Comparison of ENCODE assay signal across 13 cellular contexts in the genomic region with DNA sequence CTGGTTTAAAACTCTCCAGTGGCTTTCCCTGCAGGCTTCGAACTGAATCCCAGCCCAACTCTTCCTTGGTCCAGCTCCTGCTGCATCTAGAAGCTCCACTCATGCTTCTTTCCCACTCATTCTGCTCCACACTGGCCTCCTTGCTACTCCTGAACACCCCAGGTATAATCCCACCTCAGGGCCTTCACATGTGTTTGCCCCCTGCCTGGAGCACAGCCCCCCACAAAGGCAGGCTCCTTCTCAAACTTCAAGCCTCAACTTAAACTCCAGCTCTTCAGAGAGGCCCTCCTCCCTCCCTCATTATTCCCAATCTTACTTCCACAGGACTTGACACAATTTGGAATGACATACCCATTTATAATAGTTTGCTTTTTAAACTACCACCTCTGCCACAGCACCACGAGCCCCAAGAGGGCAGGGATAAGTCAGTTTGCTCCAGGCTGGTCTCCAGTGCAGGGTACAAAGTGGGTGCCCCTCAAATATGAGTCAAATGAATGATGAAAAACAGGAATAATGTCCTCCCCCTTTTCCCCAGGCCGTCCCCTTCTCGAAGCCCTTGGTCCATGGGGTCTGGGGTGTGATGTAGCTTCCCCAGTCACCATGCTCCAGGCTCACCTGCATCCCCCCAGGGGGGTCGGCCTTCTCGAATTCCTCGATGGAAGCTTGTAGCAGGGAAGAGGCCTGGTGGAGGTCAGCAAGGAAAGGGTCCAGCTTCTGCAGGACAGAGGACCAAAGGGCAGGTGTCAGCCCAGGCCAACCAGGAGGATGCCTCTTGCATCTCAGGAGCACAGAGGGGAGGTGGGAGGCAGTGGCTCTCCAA. TPM values are rescaled to one million over a fixed set of nuclear protein-coding genes. Genes with fewer than 3 reads are reported as not detected.
A peak's percentile ranks its signal among the peaks of the same experiment; 100 is the strongest.
DNase-seq lines count a peak whose midpoint lies in the region; ATAC-seq, FAIRE-seq and TF ChIP-seq lines count a peak whose summit lies in the region.
"Had no signal": no experiment of that assay in that cellular context is flagged by ENCODE, and none has a peak within 500 bp of the region (broad histone marks: within the 10 kb centered on the region; RNA-seq: fewer than 3 reads in every experiment).

No MANE protein-coding gene starts in this region.

- no peak for TF ChIP-seq RAD21 in HepG2 (CRISPR knock-in tag; IDR thresholded peaks at IDR 0.05)

- intact Hi-C loops in HepG2 (cut with micrococcal nuclease; ENCODE audit: unreplicated experiment): loop anchor here (1.0 to 5.0 kb wide), 3 partner anchors 36 to 281 kb away; no protein-coding TSS in a partner anchor
- intact Hi-C loops in right lobe of liver (cut with DNase I): loop anchor here in 1 of 2 donors (2.0 kb wide), 1 partner anchor 166 kb away; no protein-coding TSS in a partner anchor

- H3K27me3 ChIP-seq in HepG2 (ENCODE audit: control insufficient read depth in 1 of 2, insufficient read depth in 2 of 2, low read length in 2 of 2) (peaks cover 4 to 37% of the 10 kb centered on the region in 2 experiments; a peak in 4 of 5 replicates), right lobe of liver (no peaks in the 10 kb centered on the region), RWPE2 (ENCODE audit: insufficient read depth, poor library complexity, severe bottlenecking) (no peaks in the 10 kb centered on the region), neuronal stem cell (ENCODE audit: control insufficient read depth in 3 of 3, insufficient read depth in 3 of 3, low read depth in 1 of 3, low read length in 3 of 3) (peaks cover 0 to 13% (median 0%) of the 10 kb centered on the region in 3 experiments)

- H3K4me1 ChIP-seq in HepG2 (ENCODE audit: insufficient read depth, low read length) (peaks cover 18% of the 10 kb centered on the region; the same call in 1 of the 2 replicates), right lobe of liver (peaks cover 0 to 5% (median 0%) of the 10 kb centered on the region in 4 donors), RWPE2 (ENCODE audit: insufficient read depth, poor library complexity, severe bottlenecking) (peaks cover 10% of the 10 kb centered on the region), neuronal stem cell (ENCODE audit: control insufficient read depth in 2 of 2, insufficient read depth in 1 of 2, low read depth in 1 of 2, low read length in 2 of 2) (peaks cover 1 to 2% of the 10 kb centered on the region in 2 donors)

- no peak overlapping the region for H3K23ac ChIP-seq in neuronal stem cell (ENCODE audit: low read depth, low read length, poor library complexity)

- H3K9ac ChIP-seq in HepG2 (ENCODE audit: insufficient read depth, low read depth, low read length) (no peak overlapping the region), neuronal stem cell (ENCODE audit: low read depth, low read length, poor library complexity) (no peak overlapping the region)

- in situ Hi-C loops in HepG2 (cut with HindIII; ENCODE audit: extremely low pct_ligation_motif_present, low pct_unique_long_range_greater_than_20kb): loop anchor here (5.0 to 25.0 kb wide), 2 partner anchors 166 to 661 kb away; no protein-coding TSS in a partner anchor

- no peak overlapping the region for H3K4me2 ChIP-seq in HepG2 (ENCODE audit: low read depth, low read length)
- H3K4me2 ChIP-seq in neuronal stem cell (ENCODE audit: insufficient read depth, low read length, poor library complexity, severe bottlenecking): no peak overlapping the region

- H3K36me3 ChIP-seq in HepG2 (replicated peaks in 1 of 2; ENCODE audit: control insufficient read depth in 1 of 2, insufficient read depth in 2 of 2, low read length in 2 of 2) (no peaks in the 10 kb centered on the region), right lobe of liver (no peaks in the 10 kb centered on the region), RWPE2 (ENCODE audit: low read depth) (no peaks in the 10 kb centered on the region), neuronal stem cell (replicated peaks in 1 of 2; ENCODE audit: control insufficient read depth in 2 of 2, insufficient read depth in 2 of 2, low read length in 2 of 2) (no peaks in the 10 kb centered on the region)
- H3K36me3 ChIP-seq: prostate gland had no signal

- POLR2A ChIA-PET in HepG2 (lab: Yijun Ruan, JAX): no interaction called here

- FAIRE-seq in HepG2 (lab: Jason Lieb, UNC): no peak
- FAIRE-seq: bronchial epithelial cell had no signal

- no peak overlapping the region for H3K4ac ChIP-seq in neuronal stem cell (ENCODE audit: low read length)

- H3K18ac ChIP-seq in neuronal stem cell (ENCODE audit: low read length): peak overlapping the region; percentile 9

- H2AFZ ChIP-seq in HepG2 (ENCODE audit: low read length): no peak overlapping the region
- H2AFZ ChIP-seq in neuronal stem cell (ENCODE audit: low read length): no peak overlapping the region

- TF ChIP-seq CTCF in HepG2 (CRISPR knock-in tag; IDR thresholded peaks at IDR 0.05): no peak
- no peak for TF ChIP-seq CTCF in right lobe of liver (IDR thresholded peaks at IDR 0.05)
- TF ChIP-seq CTCF in RWPE2 (IDR thresholded peaks at IDR 0.05; ENCODE audit: poor library complexity, severe bottlenecking): peak; percentile 83

- no peak overlapping the region for H2BK120ac ChIP-seq in neuronal stem cell (ENCODE audit: low read depth, low read length)

- CTCF ChIA-PET in HepG2 (lab: Yijun Ruan, JAX; ENCODE audit: low intra/inter-chr PET ratio, low total read pairs): interaction anchor here (0.7 to 5.4 kb wide), 9 partner anchors 9 to 282 kb away, joined by 3 to 140 read pairs (median 3); no protein-coding TSS in a partner anchor

- peaks cover 4% of the 10 kb centered on the region; the same call in 1 of the 2 replicates for H4K20me1 ChIP-seq in HepG2 (ENCODE audit: insufficient read depth, low read length)

- ATAC-seq in HepG2 (no peak), right lobe of liver (no peak), RWPE2 (ENCODE audit: low read depth) (no peak)

- H3K27ac ChIP-seq in HepG2 (ENCODE audit: extremely low read length, insufficient read depth, low read length) (no peak overlapping the region), right lobe of liver (no peak overlapping the region), RWPE2 (ENCODE audit: poor library complexity, severe bottlenecking) (no peak overlapping the region), neuronal stem cell (replicated peaks; ENCODE audit: low read length) (no peak overlapping the region)
- H3K27ac ChIP-seq: prostate gland had no signal

- TF ChIP-seq POLR2A in HepG2 (IDR thresholded peaks at IDR 0.05; ENCODE audit: insufficient read depth in 1 of 2, low read depth in 2 of 2, low read length in 2 of 2) (no peak), right lobe of liver (IDR thresholded peaks at IDR 0.05) (no peak)

- TF ChIP-seq EP300 in HepG2 (IDR thresholded peaks at IDR 0.05; ENCODE audit: low read depth in 2 of 2, low read length in 2 of 2) (no peak), HepG2 (CRISPR knock-in tag; IDR thresholded peaks at IDR 0.05; ENCODE audit: borderline replicate concordance) (no peak)

- no peaks in the 10 kb centered on the region for H3K79me1 ChIP-seq in neuronal stem cell (ENCODE audit: low read depth, low read length)

- DNase-seq in HepG2 (ENCODE audit: low spot score) (no peak), right lobe of liver (no peak), RWPE2 (ENCODE audit: low spot score) (peak; percentile 81), neuronal stem cell (ENCODE audit: low spot score) (no peak), H4 (ENCODE audit: low spot score) (no peak), HuH-7 (ENCODE audit: low spot score) (no peak), globus pallidus (ENCODE audit: low spot score) (no peak), mucosa of gallbladder (ENCODE audit: low spot score) (no peak)
- DNase-seq: NCI-H1417 treated with DMSO at 0.1 percent for 48 hours, NCI-H510A had no signal

- no peak overlapping the region for H4K8ac ChIP-seq in neuronal stem cell (ENCODE audit: low read depth, low read length)

- H3K4me3 ChIP-seq in HepG2 (replicated peaks in 1 of 3; ENCODE audit: insufficient read depth in 1 of 3, low read depth in 2 of 3, low read length in 3 of 3) (no peak overlapping the region), right lobe of liver (no peak overlapping the region), RWPE2 (ENCODE audit: severe bottlenecking) (no peak overlapping the region), neuronal stem cell (ENCODE audit: low read length in 2 of 2) (no peak overlapping the region)
- H3K4me3 ChIP-seq: prostate gland had no signal

- H2BK15ac ChIP-seq in neuronal stem cell (ENCODE audit: low read length): peak overlapping the region; percentile 82

- H3K14ac ChIP-seq in neuronal stem cell (ENCODE audit: low read length): no peak overlapping the region

- 12% methylated on average over 7 of the region's 7 CpGs for WGBS in HepG2 (ENCODE audit: low lambda C conversion rate)
- 30% methylated on average over 4 of the region's 7 CpGs for WGBS in right lobe of liver (ENCODE audit: insufficient coverage, low coverage, low lambda C conversion rate, missing lambda C conversion rate)
- no CpG with 5 or more reads among the region's 7 CpGs for WGBS in neuronal stem cell (ENCODE audit: extremely low coverage in 2 of 2, insufficient read length in 2 of 2, insufficient replicate concordance in 1 of 2), 2 donors

- no peaks in the 10 kb centered on the region for H3K79me2 ChIP-seq in HepG2 (ENCODE audit: insufficient read depth, low read length)

- H2AK5ac ChIP-seq in neuronal stem cell (ENCODE audit: low read depth, low read length): no peak overlapping the region

- H3K9me3 ChIP-seq in HepG2 (ENCODE audit: low read length): no peaks in the 10 kb centered on the region
- H3K9me3 ChIP-seq in right lobe of liver: no peaks in the 10 kb centered on the region
- H3K9me3 ChIP-seq in RWPE2 (ENCODE audit: severe bottlenecking): no peaks in the 10 kb centered on the region
- no peaks in the 10 kb centered on the region for H3K9me3 ChIP-seq in neuronal stem cell (replicated peaks in 1 of 2; ENCODE audit: control insufficient read depth in 2 of 2, insufficient read depth in 1 of 2, low read depth in 1 of 2, low read length in 2 of 2)
- H3K9me3 ChIP-seq: prostate gland had no signal

- no peak overlapping the region for H2BK12ac ChIP-seq in neuronal stem cell (ENCODE audit: low read length)

- H2BK5ac ChIP-seq in neuronal stem cell (ENCODE audit: low read length): no peak overlapping the region

- BruUV-seq in HepG2 (replicated peaks; lab: Mats Ljungman, UMichigan): no TSS peak

- H4K91ac ChIP-seq in neuronal stem cell (ENCODE audit: low read depth, low read length, poor library complexity): no peak overlapping the region

RNA-seq across cellular contexts. Expression of a gene that starts 37.4 kb away (rescaled TPM):
- 0.04 and 0.07 TPM in 2 replicates for total RNA-seq in HepG2 (2016; rRNA removed; fragmentation: Illumina TruSeq; extraction: Trizol)
- not detected in 2 replicates for total RNA-seq in HepG2 (2016; cell fraction: cytosol; rRNA removed; fragmentation: Illumina TruSeq; extraction: Trizol; ENCODE audit: low read depth)
- total RNA-seq in HepG2 (2016; cell fraction: insoluble cytoplasmic fraction; rRNA removed; fragmentation: Illumina TruSeq; extraction: Trizol): not detected in 2 replicates
- not detected in 2 replicates for total RNA-seq in HepG2 (2016; cell fraction: membrane; rRNA removed; fragmentation: Illumina TruSeq; extraction: Trizol)
- total RNA-seq in HepG2 (2016; cell fraction: nucleus; rRNA removed; fragmentation: Illumina TruSeq; extraction: Trizol): not detected in 2 replicates
- not detected in 2 replicates for polyA plus RNA-seq in HepG2 (2011; rRNA removed)
- polyA plus RNA-seq in HepG2 (2011; cell fraction: cytosol; rRNA removed): not detected in 2 replicates
- not detected in 2 replicates for polyA plus RNA-seq in HepG2 (2011; cell fraction: nucleus; rRNA removed)
- polyA plus RNA-seq in HepG2 (2012): not detected in 2 replicates
- polyA plus RNA-seq in HepG2 (2016; cell fraction: cytosol; fragmentation: Illumina TruSeq; extraction: Trizol; ENCODE audit: low read depth): not detected in 2 replicates
- not detected in 2 replicates for polyA plus RNA-seq in HepG2 (2016; cell fraction: insoluble cytoplasmic fraction; fragmentation: Illumina TruSeq; extraction: Trizol; ENCODE audit: low read depth)
- polyA plus RNA-seq in HepG2 (2016; cell fraction: membrane; fragmentation: Illumina TruSeq; extraction: Trizol; ENCODE audit: low read depth): not detected in 2 replicates
- polyA plus RNA-seq in HepG2 (2016; cell fraction: nucleus; fragmentation: Illumina TruSeq; extraction: Trizol; ENCODE audit: insufficient read depth, low read depth): not detected in 2 replicates
- 0.02 TPM in 1 of 2 replicates, not detected in the other for polyA minus RNA-seq in HepG2 (2011; rRNA and poly(A)+ RNA removed; ENCODE audit: low replicate concordance)
- polyA minus RNA-seq in HepG2 (2011; cell fraction: cytosol; rRNA and poly(A)+ RNA removed): not detected in 2 replicates
- polyA minus RNA-seq in HepG2 (2011; cell fraction: nucleus; rRNA and poly(A)+ RNA removed): not detected in 2 replicates
- total RNA-seq in right lobe of liver: 1 to 10 TPM in 4 of 6 experiments, under 1 TPM in 2; 0.06 to 2.7 (median 1.5) TPM
- 0.33 TPM for polyA plus RNA-seq in neuronal stem cell (2013, experiment 1 of 2)
- 0.21 TPM for polyA plus RNA-seq in neuronal stem cell (2013, experiment 2 of 2)
- not detected in 2 replicates for total RNA-seq in H4 (2014; rRNA removed; shearing (Covaris generic))
- 7.1 TPM for total RNA-seq in mucosa of gallbladder
- total RNA-seq: activated CD4-positive, alpha-beta memory T cell treated with anti-CD3 and anti-CD28 coated beads for 36 hours; bronchial epithelial cell had no signal

RNA-seq across cellular contexts. Expression of a gene that starts 58.1 kb away (rescaled TPM):
- total RNA-seq in HepG2 (2016; rRNA removed; fragmentation: Illumina TruSeq; extraction: Trizol) (4.2 and 4.5 TPM in 2 replicates), right lobe of liver (100 to 1,000 TPM; 135 to 940 (median 474) TPM), mucosa of gallbladder (389 TPM)
- total RNA-seq in HepG2 (2016; cell fraction: cytosol; rRNA removed; fragmentation: Illumina TruSeq; extraction: Trizol; ENCODE audit: low read depth): 0.61 and 0.88 TPM in 2 replicates
- total RNA-seq in HepG2 (2016; cell fraction: insoluble cytoplasmic fraction; rRNA removed; fragmentation: Illumina TruSeq; extraction: Trizol): 3.3 and 4.3 TPM in 2 replicates
- total RNA-seq in HepG2 (2016; cell fraction: membrane; rRNA removed; fragmentation: Illumina TruSeq; extraction: Trizol): 2.1 and 2.3 TPM in 2 replicates
- total RNA-seq in HepG2 (2016; cell fraction: nucleus; rRNA removed; fragmentation: Illumina TruSeq; extraction: Trizol): 4.3 and 4.5 TPM in 2 replicates
- 46.4 and 52.3 TPM in 2 replicates for polyA plus RNA-seq in HepG2 (2011; rRNA removed)
- polyA plus RNA-seq in HepG2 (2011; cell fraction: cytosol; rRNA removed): 39.7 and 45.8 TPM in 2 replicates
- polyA plus RNA-seq in HepG2 (2011; cell fraction: nucleus; rRNA removed): 48.4 and 54.8 TPM in 2 replicates
- 14.4 and 32.4 TPM in 2 replicates for polyA plus RNA-seq in HepG2 (2012)
- 1.5 and 1.8 TPM in 2 replicates for polyA plus RNA-seq in HepG2 (2016; cell fraction: cytosol; fragmentation: Illumina TruSeq; extraction: Trizol; ENCODE audit: low read depth)
- polyA plus RNA-seq in HepG2 (2016; cell fraction: insoluble cytoplasmic fraction; fragmentation: Illumina TruSeq; extraction: Trizol; ENCODE audit: low read depth): 5.3 and 7.5 TPM in 2 replicates
- 2.5 TPM in 2 replicates for polyA plus RNA-seq in HepG2 (2016; cell fraction: membrane; fragmentation: Illumina TruSeq; extraction: Trizol; ENCODE audit: low read depth)
- polyA plus RNA-seq in HepG2 (2016; cell fraction: nucleus; fragmentation: Illumina TruSeq; extraction: Trizol; ENCODE audit: insufficient read depth, low read depth): 7.7 and 9.8 TPM in 2 replicates
- 39.1 and 112 TPM in 2 replicates for polyA minus RNA-seq in HepG2 (2011; rRNA and poly(A)+ RNA removed; ENCODE audit: low replicate concordance)
- 43.5 and 48.8 TPM in 2 replicates for polyA minus RNA-seq in HepG2 (2011; cell fraction: cytosol; rRNA and poly(A)+ RNA removed)
- polyA minus RNA-seq in HepG2 (2011; cell fraction: nucleus; rRNA and poly(A)+ RNA removed): 26.7 and 32.2 TPM in 2 replicates
- 0.46 TPM for polyA plus RNA-seq in neuronal stem cell (2013, experiment 1 of 2)
- polyA plus RNA-seq in neuronal stem cell (2013, experiment 2 of 2): 0.39 TPM
- 7.0 and 7.1 TPM in 2 replicates for total RNA-seq in H4 (2014; rRNA removed; shearing (Covaris generic))
- total RNA-seq: activated CD4-positive, alpha-beta memory T cell treated with anti-CD3 and anti-CD28 coated beads for 36 hours had no signal

Comparison
In these comparisons a context has a peak if more than half of its experiments do, and no peak if none do; other contexts are left out.
1. RNA of a gene that starts 58.1 kb away (total RNA-seq): 135 to 940 TPM in right lobe of liver and 389 TPM in mucosa of gallbladder (single experiment); 7.0 to 7.1 TPM in H4 and 0.61 to 4.5 TPM in HepG2; every median in the first group is over 10 times any median in the second.